Comparison of ENCODE assay signal across 11 cellular contexts in the genomic region with DNA sequence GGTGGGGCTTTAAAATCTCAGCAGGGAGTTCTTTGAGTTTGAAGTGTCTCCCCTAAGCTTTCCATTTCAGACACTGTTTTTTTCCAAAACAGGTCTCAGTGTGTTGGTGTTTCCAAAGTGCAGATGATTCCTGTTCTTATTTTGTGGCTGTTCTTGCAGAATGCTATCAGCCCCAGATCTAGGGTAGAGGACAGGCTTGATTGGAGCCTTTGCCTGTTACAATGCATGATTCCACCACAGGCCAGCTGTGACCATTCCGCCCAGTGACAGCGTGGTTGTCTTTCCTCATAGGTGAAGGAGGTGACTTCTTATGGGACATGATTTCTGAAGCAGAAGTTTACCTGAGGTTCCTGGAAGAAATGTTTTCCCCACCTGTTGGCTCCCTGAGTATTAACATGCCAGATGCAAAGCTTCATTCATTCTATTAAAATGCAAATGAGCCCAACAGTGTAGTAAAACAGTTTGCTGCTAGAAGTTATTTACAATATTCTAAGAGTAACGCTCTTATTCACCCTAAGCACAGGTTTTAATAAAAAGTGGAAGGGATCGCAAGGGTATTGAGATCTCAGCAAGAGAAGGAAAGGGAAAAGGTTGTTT. TPM values are rescaled to one million over a fixed set of nuclear protein-coding genes. Genes with fewer than 3 reads are reported as not detected.
DNase-seq lines count a peak whose midpoint lies in the region; ATAC-seq, FAIRE-seq and TF ChIP-seq lines count a peak whose summit lies in the region.
"Had no signal": no experiment of that assay in that cellular context is flagged by ENCODE, and none has a peak within 500 bp of the region (broad histone marks: within the 10 kb centered on the region; RNA-seq: fewer than 3 reads in every experiment).

No MANE protein-coding gene starts in this region.

- no peak overlapping the region for H3K27ac Mint-ChIP-seq in natural killer cell treated with Interleukin-12 subunit alpha and Interleukin-12 subunit beta and Interleukin-15 and Interleukin-18, amount 100 ng/mL, for 72 hours
- H3K27ac Mint-ChIP-seq: CD8-positive, alpha-beta memory T cell had no signal

- H3K36me3 ChIP-seq in Peyer's patch, result no peaks in the 10 kb centered on the region
- no peaks in the 10 kb centered on the region for H3K36me3 ChIP-seq in small intestine (ENCODE audit: control insufficient read depth in 2 of 2, insufficient read depth in 2 of 2, low read length in 2 of 2)

- no peak for FAIRE-seq in small intestine (lab: Jason Lieb, UNC)

- H3K27ac ChIP-seq in Peyer's patch, result peak overlapping the region in 3 of 4 donors; percentile 13 to 77 (median 68)
- peak overlapping the region in 1 of 2 donors; percentile 55 for H3K27ac ChIP-seq in small intestine (ENCODE audit: low read depth in 1 of 2, low read length in 1 of 2)

- H3K9me3 ChIP-seq in Peyer's patch (no peaks in the 10 kb centered on the region), small intestine (ENCODE audit: control insufficient read depth, low read depth) (no peaks in the 10 kb centered on the region)

- H3K4me3 Mint-ChIP-seq in natural killer cell treated with Interleukin-12 subunit alpha and Interleukin-12 subunit beta and Interleukin-15 and Interleukin-18, amount 100 ng/mL, for 72 hours, result no peak overlapping the region
- H3K4me3 Mint-ChIP-seq: CD8-positive, alpha-beta memory T cell had no signal

- no peak for TF ChIP-seq POLR2A in Peyer's patch (IDR thresholded peaks at IDR 0.05)

- POLR2A ChIA-PET in HEK293T (lab: Yijun Ruan, JAX), result interaction anchor here (0.6 kb wide), 1 partner anchor 93 kb away, joined by 3 read pairs; no protein-coding TSS in a partner anchor

- H3K27me3 Mint-ChIP-seq in natural killer cell treated with Interleukin-12 subunit alpha and Interleukin-12 subunit beta and Interleukin-15 and Interleukin-18, amount 100 ng/mL, for 72 hours, result peaks cover 14 to 18% of the 10 kb centered on the region in 2 donors

- peak in 2 of 6 experiments; percentile 6 to 13 for TF ChIP-seq CTCF in Peyer's patch (IDR thresholded peaks at IDR 0.05)

- H3K4me1 ChIP-seq in Peyer's patch (peaks cover 0 to 7% (median 3%) of the 10 kb centered on the region in 4 donors), small intestine (ENCODE audit: control insufficient read depth in 2 of 2, insufficient read depth in 1 of 2, low read depth in 1 of 2, low read length in 1 of 2) (peaks cover 0 to 3% of the 10 kb centered on the region in 2 donors)

- H3K27me3 ChIP-seq in Peyer's patch (no peaks in the 10 kb centered on the region), small intestine (ENCODE audit: control insufficient read depth in 2 of 2, insufficient read depth in 2 of 2, low read length in 2 of 2) (no peaks in the 10 kb centered on the region)

- H3K4me1 Mint-ChIP-seq in natural killer cell treated with Interleukin-12 subunit alpha and Interleukin-12 subunit beta and Interleukin-15 and Interleukin-18, amount 100 ng/mL, for 72 hours (ENCODE audit: low read depth in 2 of 2), result no peaks in the 10 kb centered on the region

- CTCF ChIA-PET in HEK293T (lab: Yijun Ruan, JAX), result interaction anchor here (0.6 to 2.0 kb wide), 4 partner anchors 11 to 29 kb away, joined by 3 to 6 read pairs (median 4); no protein-coding TSS in a partner anchor

- ATAC-seq in natural killer cell treated with Interleukin-12 subunit alpha and Interleukin-12 subunit beta and Interleukin-15 and Interleukin-18, amount 100 ng/mL, for 72 hours, result no peak
- no peak for ATAC-seq in GM21825 (IDR thresholded peaks at IDR 0.05; ENCODE audit: unreplicated experiment)
- no peak for ATAC-seq in GM19397 (IDR thresholded peaks at IDR 0.05; ENCODE audit: unreplicated experiment)

- peak; percentile 25 for DNase-seq in HEK293T (ENCODE audit: extremely low spot score)
- peak in 1 of 3 donors; percentile 66 for DNase-seq in Peyer's patch
- peak; percentile 73 for DNase-seq in left kidney (ENCODE audit: low read depth, low spot score)
- peak; percentile 45 for DNase-seq in small intestine
- no peak for DNase-seq in natural killer cell treated with Interleukin-12 subunit alpha and Interleukin-12 subunit beta and Interleukin-15 and Interleukin-18, amount 100 ng/mL, for 72 hours (ENCODE audit: low spot score)
- DNase-seq in nucleus accumbens (lab: John Stamatoyannopoulos, UW), result no peak
- DNase-seq: CD8-positive, alpha-beta memory T cell; hippocampal formation; NCI-H1930 had no signal

- H3K36me3 Mint-ChIP-seq in natural killer cell treated with Interleukin-12 subunit alpha and Interleukin-12 subunit beta and Interleukin-15 and Interleukin-18, amount 100 ng/mL, for 72 hours, result no peaks in the 10 kb centered on the region

- H3K9me3 Mint-ChIP-seq in natural killer cell treated with Interleukin-12 subunit alpha and Interleukin-12 subunit beta and Interleukin-15 and Interleukin-18, amount 100 ng/mL, for 72 hours, result no peaks in the 10 kb centered on the region
- H3K9me3 Mint-ChIP-seq: CD8-positive, alpha-beta memory T cell had no signal

- 22 to 69% (median 49%) methylated on average over 4 of the region's 4 CpGs for WGBS in small intestine, 3 donors

- H3K4me3 ChIP-seq in Peyer's patch, result no peak overlapping the region
- no peak overlapping the region for H3K4me3 ChIP-seq in small intestine (ENCODE audit: low read depth in 1 of 2, low read length in 2 of 2)

TF ChIP-seq in HEK293T, 16 proteins besides CTCF, POLR2A, EP300 and RAD21:
- TF ChIP-seq, protein P1, sequence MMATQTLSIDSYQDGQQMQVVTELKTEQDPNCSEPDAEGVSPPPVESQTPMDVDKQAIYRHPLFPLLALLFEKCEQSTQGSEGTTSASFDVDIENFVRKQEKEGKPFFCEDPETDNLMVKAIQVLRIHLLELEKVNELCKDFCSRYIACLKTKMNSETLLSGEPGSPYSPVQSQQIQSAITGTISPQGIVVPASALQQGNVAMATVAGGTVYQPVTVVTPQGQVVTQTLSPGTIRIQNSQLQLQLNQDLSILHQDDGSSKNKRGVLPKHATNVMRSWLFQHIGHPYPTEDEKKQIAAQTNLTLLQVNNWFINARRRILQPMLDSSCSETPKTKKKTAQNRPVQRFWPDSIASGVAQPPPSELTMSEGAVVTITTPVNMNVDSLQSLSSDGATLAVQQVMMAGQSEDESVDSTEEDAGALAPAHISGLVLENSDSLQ (IDR thresholded peaks at IDR 0.05), result no peak
- no peak for TF ChIP-seq SUZ12 (IDR thresholded peaks at IDR 0.05)
- TF ChIP-seq ELF4 (IDR thresholded peaks at IDR 0.05), result no peak
- TF ChIP-seq FOXA1 (IDR thresholded peaks at IDR 0.05), result no peak
- TF ChIP-seq LEF1 (IDR thresholded peaks at IDR 0.05; ENCODE audit: borderline replicate concordance), result no peak
- TF ChIP-seq L3MBTL2 (conservative IDR thresholded peaks at IDR 0.05), result no peak
- TF ChIP-seq CTBP1 (IDR thresholded peaks at IDR 0.05; ENCODE audit: borderline replicate concordance), result no peak
- no peak for TF ChIP-seq FOXK2 (IDR thresholded peaks at IDR 0.05)
- no peak for TF ChIP-seq HDGF (IDR thresholded peaks at IDR 0.05; ENCODE audit: borderline replicate concordance)
- TF ChIP-seq NFRKB (IDR thresholded peaks at IDR 0.05), result no peak
- TF ChIP-seq FOXM1 (IDR thresholded peaks at IDR 0.05; ENCODE audit: borderline replicate concordance), result no peak
- no peak for TF ChIP-seq ARNT (IDR thresholded peaks at IDR 0.05)
TF ChIP-seq in HEK293T: peak in this region for 0.

RNA-seq across cellular contexts. Expression of a gene that starts 36.9 kb away (rescaled TPM):
- 100 to 1,000 TPM in 2 of 4 donors, 10 to 100 TPM in 2; 33.8 to 160 (median 92.3) TPM for total RNA-seq in Peyer's patch
- polyA plus RNA-seq in small intestine, result 10 to 100 TPM; 25.6 to 49.0 (median 32.4) TPM
- 10 to 100 TPM; 62.3 to 75.6 TPM for total RNA-seq in natural killer cell treated with Interleukin-12 subunit alpha and Interleukin-12 subunit beta and Interleukin-15 and Interleukin-18, amount 100 ng/mL, for 72 hours

Comparison
In these comparisons a context has a peak if more than half of its experiments do, and no peak if none do; other contexts are left out.
1. DNase-seq: peak in HEK293T (single experiment), left kidney (single experiment) and small intestine (single experiment); none in natural killer cell treated with Interleukin-12 subunit alpha and Interleukin-12 subunit beta and Interleukin-15 and Interleukin-18, amount 100 ng/mL, for 72 hours (single experiment) and nucleus accumbens (0 of 56).